ENCODE assay signal across 21 cellular contexts in genomic region chr3:109353057-109353456, GRCh38. TPM values are rescaled to one million over a fixed set of nuclear protein-coding genes. Genes with fewer than 3 reads are reported as not detected.
DNase-seq lines count a peak whose midpoint lies in the region; ATAC-seq and TF ChIP-seq lines count a peak whose summit lies in the region.
"Had no signal": no experiment of that assay in that cellular context is flagged by ENCODE, and none has a peak within 500 bp of the region (broad histone marks: within the 10 kb centered on the region; RNA-seq: fewer than 3 reads in every experiment).

No MANE protein-coding gene starts in this region.

- ATAC-seq in GM23338 = no peak
- no peak for ATAC-seq in gastroesophageal sphincter
- no peak for ATAC-seq in GM21825 (IDR thresholded peaks at IDR 0.05; ENCODE audit: unreplicated experiment)
- ATAC-seq in naive thymus-derived CD4-positive, alpha-beta T cell = no peak
- ATAC-seq: HCT116, K562 had no signal

- H3K27ac Mint-ChIP-seq in GM23338 (peak overlapping the region; percentile 93), neural crest cell (ENCODE audit: unreplicated experiment) (no peak overlapping the region)
- H3K27ac Mint-ChIP-seq in naive thymus-derived CD4-positive, alpha-beta T cell = no peak overlapping the region
- H3K27ac Mint-ChIP-seq: CD8-positive, alpha-beta memory T cell had no signal

- no peak for TF ChIP-seq EP300 in gastroesophageal sphincter (IDR thresholded peaks at IDR 0.05)

- intact Hi-C loops in naive thymus-derived CD4-positive, alpha-beta T cell (cut with micrococcal nuclease) = no loop called here

- no peak overlapping the region for H2AFZ ChIP-seq in GM23338
- H2AFZ ChIP-seq: GM23248 had no signal

- H3K36me3 ChIP-seq in GM23338 (ENCODE audit: insufficient read depth) (no peaks in the 10 kb centered on the region; the same call in 1 of the 2 replicates), gastroesophageal sphincter (no peaks in the 10 kb centered on the region)
- no peaks in the 10 kb centered on the region for H3K36me3 ChIP-seq in naive thymus-derived CD4-positive, alpha-beta T cell (ENCODE audit: control insufficient read depth in 2 of 3, insufficient read depth in 3 of 3, low read length in 3 of 3)

- 28 to 30% methylated on average over 2 of the region's 2 CpGs for WGBS in gastroesophageal sphincter (ENCODE audit: low coverage in 1 of 2), 2 donors

- peaks cover 61% of the 10 kb centered on the region for H3K4me1 Mint-ChIP-seq in GM23338
- H3K4me1 Mint-ChIP-seq in neural crest cell = peaks cover 77% of the 10 kb centered on the region
- peaks cover 0 to 2% (median 0%) of the 10 kb centered on the region in 7 donors for H3K4me1 Mint-ChIP-seq in naive thymus-derived CD4-positive, alpha-beta T cell
- H3K4me1 Mint-ChIP-seq: CD8-positive, alpha-beta memory T cell had no signal

- H3K9me3 ChIP-seq in gastroesophageal sphincter = no peaks in the 10 kb centered on the region
- H3K9me3 ChIP-seq in naive thymus-derived CD4-positive, alpha-beta T cell (ENCODE audit: control insufficient read depth in 2 of 3, low read length in 3 of 3) = no peaks in the 10 kb centered on the region

- peaks cover 6% of the 10 kb centered on the region for H3F3A ChIP-seq in GM23338 (replicated peaks; ENCODE audit: low read depth)

- H3K27ac ChIP-seq in GM23338 (ENCODE audit: low read depth) = peak overlapping the region; percentile 95
- H3K27ac ChIP-seq in gastroesophageal sphincter = no peak overlapping the region
- no peak overlapping the region for H3K27ac ChIP-seq in naive thymus-derived CD4-positive, alpha-beta T cell (ENCODE audit: low read depth, low read length)
- H3K27ac ChIP-seq: GM23248 had no signal

- H3K4me3 Mint-ChIP-seq in GM23338 (no peak overlapping the region), neural crest cell (peak overlapping the region; percentile 13)
- H3K4me3 Mint-ChIP-seq in naive thymus-derived CD4-positive, alpha-beta T cell = no peak overlapping the region
- H3K4me3 Mint-ChIP-seq: CD8-positive, alpha-beta memory T cell had no signal

- no peak for TF ChIP-seq CTCF in GM23338 (conservative IDR thresholded peaks at IDR 0.05; ENCODE audit: low read depth in 2 of 2)
- TF ChIP-seq CTCF in fibroblast of pulmonary artery (IDR thresholded peaks at IDR 0.05; ENCODE audit: low read length, missing control alignments) = no peak
- TF ChIP-seq CTCF in neural crest cell (conservative IDR thresholded peaks at IDR 0.05) = no peak
- TF ChIP-seq CTCF in gastroesophageal sphincter (IDR thresholded peaks at IDR 0.05) = no peak

- peaks cover 9% of the 10 kb centered on the region for H3K27me3 Mint-ChIP-seq in GM23338 (ENCODE audit: insufficient read depth, low read depth, poor library complexity)
- no peaks in the 10 kb centered on the region for H3K27me3 Mint-ChIP-seq in neural crest cell (ENCODE audit: low read depth)
- peaks cover 0 to 21% (median 4%) of the 10 kb centered on the region in 5 donors for H3K27me3 Mint-ChIP-seq in naive thymus-derived CD4-positive, alpha-beta T cell

- H3K4me3 ChIP-seq in GM23338 (no peak overlapping the region), fibroblast of pulmonary artery (replicated peaks; ENCODE audit: low read depth, low read length) (no peak overlapping the region), gastroesophageal sphincter (no peak overlapping the region)
- H3K4me3 ChIP-seq in naive thymus-derived CD4-positive, alpha-beta T cell (ENCODE audit: low read length) = no peak overlapping the region
- H3K4me3 ChIP-seq: GM23248, K562 had no signal

- H3K9me3 Mint-ChIP-seq in GM23338 (no peaks in the 10 kb centered on the region), neural crest cell (no peaks in the 10 kb centered on the region)
- no peaks in the 10 kb centered on the region for H3K9me3 Mint-ChIP-seq in naive thymus-derived CD4-positive, alpha-beta T cell

- no peak for DNase-seq in GM23338 (ENCODE audit: low spot score)
- DNase-seq in NCI-H524 treated with DMSO at 0.1 percent for 48 hours (lab: John Stamatoyannopoulos, UW) = peak; percentile 58
- peak; percentile 2 for DNase-seq in fibroblast of pulmonary artery (ENCODE audit: low read depth)
- DNase-seq in neural crest cell (ENCODE audit: low read depth, low spot score) = no peak
- DNase-seq in naive thymus-derived CD4-positive, alpha-beta T cell = no peak
- DNase-seq: ACHN; C1 segment of cervical spinal cord; CD8-positive, alpha-beta memory T cell; DMS79 treated with DMSO at 0.1 percent for 48 hours; GM23248; MV-4-11; NCI-H187; NCI-H2171 treated with DMSO at 0.1 percent for 48 hours; NCI-H446; OCI-M1; Right ventricle myocardium superior had no signal

- H3K4me1 ChIP-seq in GM23338 (ENCODE audit: insufficient read depth) (peaks cover 52% of the 10 kb centered on the region), gastroesophageal sphincter (no peaks in the 10 kb centered on the region)
- H3K4me1 ChIP-seq in naive thymus-derived CD4-positive, alpha-beta T cell (ENCODE audit: control insufficient read depth in 2 of 2, insufficient read depth in 2 of 2, low read length in 2 of 2) = no peaks in the 10 kb centered on the region

- H3K36me3 Mint-ChIP-seq in GM23338 (ENCODE audit: low read depth) (peaks cover 50% of the 10 kb centered on the region), neural crest cell (ENCODE audit: low read depth) (no peaks in the 10 kb centered on the region)
- H3K36me3 Mint-ChIP-seq in naive thymus-derived CD4-positive, alpha-beta T cell = no peaks in the 10 kb centered on the region
- H3K36me3 Mint-ChIP-seq: CD8-positive, alpha-beta memory T cell had no signal

- H3K4me2 ChIP-seq in GM23338 = 0 out of 2 replicates have a peak overlapping the region, but pooled peaks have one; percentile 12

- H4K20me1 ChIP-seq in GM23338 (replicated peaks; ENCODE audit: insufficient read depth) = no peaks in the 10 kb centered on the region

- TF ChIP-seq POLR2A in gastroesophageal sphincter (IDR thresholded peaks at IDR 0.05) = no peak

- CTCF ChIA-PET in naive thymus-derived CD4-positive, alpha-beta T cell (lab: Charles Lee) = no interaction called here

- H3K27me3 ChIP-seq in GM23338 (ENCODE audit: insufficient read depth) (no peaks in the 10 kb centered on the region), gastroesophageal sphincter (no peaks in the 10 kb centered on the region)
- H3K27me3 ChIP-seq in naive thymus-derived CD4-positive, alpha-beta T cell (ENCODE audit: control insufficient read depth in 2 of 2, insufficient read depth in 2 of 2, low read length in 2 of 2) = no peaks in the 10 kb centered on the region

- peaks cover 22% of the 10 kb centered on the region for H3K79me2 ChIP-seq in GM23338 (replicated peaks; ENCODE audit: insufficient read depth)

- POLR2A ChIA-PET in naive thymus-derived CD4-positive, alpha-beta T cell (lab: Charles Lee) = no interaction called here

- no peaks in the 10 kb centered on the region for H3K9me2 ChIP-seq in GM23338 (ENCODE audit: insufficient read depth)

TF ChIP-seq in GM23338, 12 proteins besides CTCF, POLR2A, EP300 and RAD21 (continues in another document):
- TF ChIP-seq NANOG (IDR thresholded peaks at IDR 0.05; ENCODE audit: borderline replicate concordance) (no peak), EZH2 (IDR thresholded peaks at IDR 0.05; ENCODE audit: low read depth, unreplicated experiment) (no peak), JUNB (IDR thresholded peaks at IDR 0.05; ENCODE audit: unreplicated experiment) (no peak)

RNA-seq across cellular contexts. Expression of gene DPPA4, which starts 15.7 kb away (rescaled TPM):
- 806 and 878 TPM in 2 replicates for total RNA-seq in GM23338 (2014; rRNA removed; shearing (Covaris generic))
- polyA plus RNA-seq in GM23338 (2016; fragmentation: Nextera tagmentation; extraction: Ambion mirVana) = 546 and 574 TPM in 2 replicates
- total RNA-seq in neural crest cell (142 and 155 TPM in 2 replicates), gastroesophageal sphincter (not detected)
- total RNA-seq in naive thymus-derived CD4-positive, alpha-beta T cell = 1 to 10 TPM in 1 of 5 experiments, under 1 TPM in 3, not detected in 1; 0.19 to 3.7 (median 0.59) TPM
- polyA plus RNA-seq in naive thymus-derived CD4-positive, alpha-beta T cell = 1 to 10 TPM; 2.2 to 4.0 TPM
- total RNA-seq: G401, GM23248, Right ventricle myocardium superior had no signal
- polyA plus RNA-seq: CD8-positive, alpha-beta memory T cell; K562 had no signal

RNA-seq across cellular contexts. Expression of gene DPPA2, which starts 36.7 kb away (rescaled TPM):
- 9.3 and 14.3 TPM in 2 replicates for total RNA-seq in GM23338 (2014; rRNA removed; shearing (Covaris generic))
- polyA plus RNA-seq in GM23338 (2016; fragmentation: Nextera tagmentation; extraction: Ambion mirVana) = 18.9 and 21.5 TPM in 2 replicates
- total RNA-seq in neural crest cell (0.86 and 1.1 TPM in 2 replicates), gastroesophageal sphincter (not detected)
- total RNA-seq in naive thymus-derived CD4-positive, alpha-beta T cell = not detected
- not detected for polyA plus RNA-seq in naive thymus-derived CD4-positive, alpha-beta T cell
- total RNA-seq: CD8-positive, alpha-beta memory T cell; G401; GM23248; K562; Right ventricle myocardium superior had no signal
- polyA plus RNA-seq: CD8-positive, alpha-beta memory T cell; GM23248 had no signal

Comparison
In these comparisons a context has a peak if more than half of its experiments do, and no peak if none do; other contexts are left out.
1. DNase-seq: peak in NCI-H524 treated with DMSO at 0.1 percent for 48 hours (single experiment) and fibroblast of pulmonary artery (single experiment); none in GM23338 (single experiment), neural crest cell (single experiment) and naive thymus-derived CD4-positive, alpha-beta T cell (0 of 9).
2. RNA of gene DPPA4, which starts 15.7 kb away (total RNA-seq): 806 to 878 TPM in GM23338 and 142 to 155 TPM in neural crest cell; 0.19 to 3.7 TPM in naive thymus-derived CD4-positive, alpha-beta T cell and not detected in gastroesophageal sphincter; every median in the first group is over 10 times any median in the second.